Comparison of ENCODE assay signal across 8 cellular contexts in genomic region chr6:139588076-139588639, GRCh38.
DNase-seq lines count a peak whose midpoint lies in the region; ATAC-seq, FAIRE-seq and TF ChIP-seq lines count a peak whose summit lies in the region.

No MANE protein-coding gene starts in this region.

- peaks cover 43% of the 10 kb centered on the region for H3K4me1 Mint-ChIP-seq in progenitor cell of endocrine pancreas (ENCODE audit: low read depth)

- H3K36me3 Mint-ChIP-seq in progenitor cell of endocrine pancreas (ENCODE audit: insufficient read depth), result no peaks in the 10 kb centered on the region

- no peaks in the 10 kb centered on the region for H3K27me3 Mint-ChIP-seq in progenitor cell of endocrine pancreas

- no peak overlapping the region for H3K4me3 Mint-ChIP-seq in progenitor cell of endocrine pancreas (ENCODE audit: low read depth)

- no peaks in the 10 kb centered on the region for H3K9me3 Mint-ChIP-seq in progenitor cell of endocrine pancreas (ENCODE audit: low read depth)

- peak overlapping the region; percentile 19 for H3K27ac Mint-ChIP-seq in progenitor cell of endocrine pancreas

- peak; percentile 33 for FAIRE-seq in H54 (lab: Jason Lieb, UNC)

- intact Hi-C loops in head of caudate nucleus (cut with DNase I), result no loop called here

- DNase-seq in H54 (ENCODE audit: insufficient read length, low spot score), result no peak
- peak; percentile 76 for DNase-seq in NCI-H510A (lab: John Stamatoyannopoulos, UW)
- no peak for DNase-seq in epithelial cell of prostate (ENCODE audit: low read depth, low spot score)
- no peak for DNase-seq in progenitor cell of endocrine pancreas (ENCODE audit: low spot score, unreplicated experiment)
- no peak for DNase-seq in head of caudate nucleus
- DNase-seq in dedifferentiated amniotic fluid mesenchymal stem cell (ENCODE audit: extremely low spot score), result no peak

- H3K27ac ChIP-seq in epithelial cell of prostate, result peak overlapping the region; percentile 0

- no peak for TF ChIP-seq POLR2A in H54 (IDR thresholded peaks at IDR 0.05; ENCODE audit: low read depth, low read length)

- ATAC-seq in HG03469 (IDR thresholded peaks at IDR 0.05; ENCODE audit: unreplicated experiment) (no peak), HG03097 (IDR thresholded peaks at IDR 0.05; ENCODE audit: low FRiP score, unreplicated experiment) (no peak)

- TF ChIP-seq CTCF in progenitor cell of endocrine pancreas (IDR thresholded peaks at IDR 0.05; ENCODE audit: unreplicated experiment), result no peak
